Comparison of ENCODE assay signal across 11 cellular contexts in genomic region chr2:120596191-120596781, GRCh38.
DNase-seq lines count a peak whose midpoint lies in the region; TF ChIP-seq lines count a peak whose summit lies in the region.
"Had no signal": no experiment of that assay in that cellular context is flagged by ENCODE, and none has a peak within 500 bp of the region (broad histone marks: within the 10 kb centered on the region; RNA-seq: fewer than 3 reads in every experiment).

No MANE protein-coding gene starts in this region.

- no peak overlapping the region for H3K9ac ChIP-seq in colonic mucosa (ENCODE audit: low read depth in 2 of 2, low read length in 2 of 2)

- intact Hi-C loops in colonic mucosa (cut with DNase I) = no loop called here

- TF ChIP-seq CTCF in colonic mucosa (IDR thresholded peaks at IDR 0.05) = no peak

- H3K9me3 Mint-ChIP-seq in activated naive CD8-positive, alpha-beta T cell treated with anti-CD3 and anti-CD28 coated beads for 36 hours = no peaks in the 10 kb centered on the region
- H3K9me3 Mint-ChIP-seq: CD4-positive, alpha-beta T cell had no signal

- H3K27me3 Mint-ChIP-seq in activated naive CD8-positive, alpha-beta T cell treated with anti-CD3 and anti-CD28 coated beads for 36 hours = peaks cover 4% of the 10 kb centered on the region
- H3K27me3 Mint-ChIP-seq: CD4-positive, alpha-beta T cell had no signal

- H3K4me3 ChIP-seq in ectodermal cell (ENCODE audit: insufficient read depth, low read depth, low read length) (no peak overlapping the region), colonic mucosa (no peak overlapping the region)

- no peak overlapping the region for H3K4me3 Mint-ChIP-seq in activated naive CD8-positive, alpha-beta T cell treated with anti-CD3 and anti-CD28 coated beads for 36 hours
- H3K4me3 Mint-ChIP-seq: CD4-positive, alpha-beta T cell had no signal

- H3K4me1 Mint-ChIP-seq in activated naive CD8-positive, alpha-beta T cell treated with anti-CD3 and anti-CD28 coated beads for 36 hours = no peaks in the 10 kb centered on the region

- H3K27ac Mint-ChIP-seq in activated naive CD8-positive, alpha-beta T cell treated with anti-CD3 and anti-CD28 coated beads for 36 hours = no peak overlapping the region
- H3K27ac Mint-ChIP-seq: CD4-positive, alpha-beta T cell had no signal

- DNase-seq in M059J (ENCODE audit: low read depth) (peak; percentile 30), midbrain (lab: John Stamatoyannopoulos, UW) (peak; percentile 36), colonic mucosa (no peak), inferior parietal cortex (ENCODE audit: extremely low spot score) (no peak), NCI-H1694 treated with DMSO at 0.1 percent for 48 hours (lab: John Stamatoyannopoulos, UW) (no peak)
- DNase-seq in activated naive CD8-positive, alpha-beta T cell treated with anti-CD3 and anti-CD28 coated beads for 36 hours = no peak
- DNase-seq: CD4-positive, alpha-beta T cell; NCI-H2227 treated with DMSO at 0.1 percent for 48 hours had no signal

- WGBS in ectodermal cell, 2 experiments = 87 to 88% methylated on average over 15 of the region's 15 CpGs

- H3K36me3 ChIP-seq in ectodermal cell (ENCODE audit: control insufficient read depth, insufficient read depth, low read length) (no peaks in the 10 kb centered on the region), colonic mucosa (no peaks in the 10 kb centered on the region)

- H3K9me3 ChIP-seq in ectodermal cell (ENCODE audit: control insufficient read depth, low read length) (no peaks in the 10 kb centered on the region), colonic mucosa (no peaks in the 10 kb centered on the region)

- H3K4me1 ChIP-seq in ectodermal cell (ENCODE audit: control insufficient read depth, insufficient read depth, low read length) (peaks cover 22% of the 10 kb centered on the region), colonic mucosa (no peaks in the 10 kb centered on the region)

- H3K27ac ChIP-seq in ectodermal cell (ENCODE audit: insufficient read depth, low read depth, low read length, poor library complexity, severe bottlenecking) = peak overlapping the region; percentile 60
- peak overlapping the region; percentile 54 for H3K27ac ChIP-seq in temporal lobe (ENCODE audit: low read depth, low read length)
- H3K27ac ChIP-seq in colonic mucosa = no peak overlapping the region
- H3K27ac ChIP-seq: epithelial cell of prostate had no signal

- H3K27me3 ChIP-seq in ectodermal cell (ENCODE audit: control insufficient read depth, insufficient read depth, low read length, poor library complexity, severe bottlenecking) (peaks cover 11% of the 10 kb centered on the region), colonic mucosa (no peaks in the 10 kb centered on the region)

- no peaks in the 10 kb centered on the region for H3K36me3 Mint-ChIP-seq in activated naive CD8-positive, alpha-beta T cell treated with anti-CD3 and anti-CD28 coated beads for 36 hours

Comparison
In these comparisons a context has a peak if more than half of its experiments do, and no peak if none do; other contexts are left out.
1. DNase-seq: peak in M059J (single experiment) and midbrain (single experiment); none in colonic mucosa (single experiment), inferior parietal cortex (single experiment), NCI-H1694 treated with DMSO at 0.1 percent for 48 hours (single experiment) and activated naive CD8-positive, alpha-beta T cell treated with anti-CD3 and anti-CD28 coated beads for 36 hours (single experiment).